17 cellular contexts compared by ENCODE assay signal in the genomic region with DNA sequence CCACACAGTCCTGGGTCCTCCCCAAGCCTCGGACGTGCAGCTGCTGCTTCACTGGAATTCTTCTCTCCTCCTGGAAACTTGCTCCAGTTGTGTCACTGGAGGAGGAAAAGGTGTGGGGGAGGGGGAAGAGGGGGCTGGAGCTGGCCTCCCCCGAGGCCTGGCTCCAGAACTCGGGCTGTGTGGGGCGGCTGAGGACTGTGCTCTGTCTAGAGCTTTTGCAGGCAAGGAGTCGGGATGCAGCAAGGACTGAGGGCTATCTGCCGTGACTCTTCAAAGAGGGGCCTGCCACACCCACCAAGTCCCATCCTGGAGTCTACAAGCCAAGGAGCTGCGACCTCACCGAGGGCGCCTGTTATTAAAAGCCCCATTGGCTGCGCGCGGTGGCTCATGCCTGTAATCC. TPM values are rescaled to one million over a fixed set of nuclear protein-coding genes. Genes with fewer than 3 reads are reported as not detected.
DNase-seq lines count a peak whose midpoint lies in the region; ATAC-seq, FAIRE-seq and TF ChIP-seq lines count a peak whose summit lies in the region.
"Had no signal": no experiment of that assay in that cellular context is flagged by ENCODE, and none has a peak within 500 bp of the region (broad histone marks: within the 10 kb centered on the region; RNA-seq: fewer than 3 reads in every experiment).

No MANE protein-coding gene starts in this region.

- no peak overlapping the region for H3K18ac ChIP-seq in H9 (ENCODE audit: insufficient read length, low read depth, low read length)

- no peak overlapping the region for H3K4me3 ChIP-seq in right atrium auricular region
- H3K4me3 ChIP-seq in kidney (ENCODE audit: low read length in 2 of 2) = no peak overlapping the region
- H3K4me3 ChIP-seq in upper lobe of right lung = no peak overlapping the region
- no peak overlapping the region for H3K4me3 ChIP-seq in HAP-1
- H3K4me3 ChIP-seq: A549, SJSA1 had no signal

- no peaks in the 10 kb centered on the region for H3K23me2 ChIP-seq in H9 (ENCODE audit: insufficient read length, low read depth, low read length, poor library complexity, severe bottlenecking)

- peaks cover 2 to 3% of the 10 kb centered on the region in 2 experiments for H3K9me3 Mint-ChIP-seq in H9

- H3K9ac ChIP-seq in H9 (ENCODE audit: extremely low read depth, insufficient read length, low read length) = no peak overlapping the region
- H3K9ac ChIP-seq in kidney (ENCODE audit: low read length in 2 of 2) = no peak overlapping the region
- H3K9ac ChIP-seq: KMS-11 had no signal

- no peak overlapping the region for H2BK20ac ChIP-seq in H9 (ENCODE audit: low read depth, low read length, poor library complexity, severe bottlenecking)

- H3K4ac ChIP-seq in H9 (ENCODE audit: low read depth, low read length) = no peak overlapping the region

- H4K8ac ChIP-seq in H9 (replicated peaks; ENCODE audit: insufficient read length, low read depth, low read length) = no peak overlapping the region

- no peaks in the 10 kb centered on the region for H3K79me2 ChIP-seq in H9 (ENCODE audit: insufficient read depth, low read length)

- DNase-seq in left ventricle myocardium superior (peak; percentile 10), right atrium auricular region (ENCODE audit: low spot score) (no peak), H9 (peak; percentile 15), kidney (peak; percentile 51), upper lobe of right lung (peak; percentile 36), NCI-H82 (lab: John Stamatoyannopoulos, UW) (no peak), HAP-1 (ENCODE audit: low spot score in 2 of 2) (no peak)
- DNase-seq: C1 segment of cervical spinal cord, DMS 273 treated with DMSO at 0.1 percent for 48 hours, NCI-H1048, NCI-H2081 treated with DMSO at 0.1 percent for 48 hours, NCI-H524 had no signal

- no peak overlapping the region for H2AK5ac ChIP-seq in H9 (ENCODE audit: insufficient read length, low read length)

- FAIRE-seq in kidney (lab: Jason Lieb, UNC) = no peak
- FAIRE-seq: A549 had no signal

- H2BK15ac ChIP-seq in H9 (ENCODE audit: low read depth, low read length) = no peak overlapping the region

- H3K36me3 Mint-ChIP-seq in H9 (ENCODE audit: insufficient read depth in 1 of 3, low read depth in 3 of 3) = no peaks in the 10 kb centered on the region

- no peak overlapping the region for H2BK5ac ChIP-seq in H9 (ENCODE audit: insufficient read length, low read length)

- no CpG with 5 or more reads among the region's 13 CpGs for WGBS in H9 (ENCODE audit: extremely low coverage, insufficient read length, low lambda C conversion rate)

- H3K23ac ChIP-seq in H9 (ENCODE audit: insufficient read length, low read depth, low read length) = no peak overlapping the region

- in situ Hi-C loops in HAP-1 (cut with MboI; ENCODE audit: low sequenced_read_pairs) = no loop called here

- H3K9me3 ChIP-seq in right atrium auricular region (peaks cover 0 to 21% of the 10 kb centered on the region in 2 donors), H9 (ENCODE audit: control insufficient read depth, low read depth, low read length) (no peaks in the 10 kb centered on the region), kidney (ENCODE audit: control insufficient read depth in 1 of 2, low read length in 2 of 2) (peaks cover 0 to 5% of the 10 kb centered on the region in 2 donors), upper lobe of right lung (peaks cover 4% of the 10 kb centered on the region), HAP-1 (no peaks in the 10 kb centered on the region)

- H3K56ac ChIP-seq in H9 (ENCODE audit: insufficient read length, low read depth, low read length) = no peak overlapping the region

- H3K14ac ChIP-seq in H9 (ENCODE audit: insufficient read depth, low read length) = no peak overlapping the region; the same call in 1 of the 2 replicates

- ATAC-seq in left ventricle myocardium superior = no peak
- ATAC-seq in upper lobe of right lung = no peak
- no peak for ATAC-seq in HG03469 (IDR thresholded peaks at IDR 0.05; ENCODE audit: unreplicated experiment)
- ATAC-seq: HCT116 had no signal

- no peak overlapping the region for H2BK12ac ChIP-seq in H9 (ENCODE audit: insufficient read length, low read depth, low read length)

- H2BK120ac ChIP-seq in H9 (ENCODE audit: low read depth, low read length, poor library complexity, severe bottlenecking) = no peak overlapping the region

- no peak overlapping the region for H4K5ac ChIP-seq in H9 (ENCODE audit: insufficient read length, low read depth, low read length)

- H3K4me1 Mint-ChIP-seq in H9 = no peaks in the 10 kb centered on the region

- intact Hi-C loops in left ventricle myocardium superior (cut with micrococcal nuclease) (no loop called here), kidney (cut with DNase I) (no loop called here), upper lobe of right lung (cut with DNase I) (no loop called here)

- no peak overlapping the region for H3T11ph ChIP-seq in H9 (ENCODE audit: low read length)

- H4K20me1 ChIP-seq in H9 (ENCODE audit: control insufficient read depth, insufficient read depth, insufficient read length) = no peaks in the 10 kb centered on the region

- H3K79me1 ChIP-seq in H9 (ENCODE audit: insufficient read depth, low read depth, low read length, poor library complexity, severe bottlenecking) = no peaks in the 10 kb centered on the region

- TF ChIP-seq CTCF in right atrium auricular region (IDR thresholded peaks at IDR 0.05) = no peak
- no peak for TF ChIP-seq CTCF in H9 (conservative IDR thresholded peaks at IDR 0.05)
- no peak for TF ChIP-seq CTCF in kidney (IDR thresholded peaks at IDR 0.05; ENCODE audit: borderline replicate concordance, extremely low read depth, insufficient read depth)
- no peak for TF ChIP-seq CTCF in upper lobe of right lung (IDR thresholded peaks at IDR 0.05)

- H4K91ac ChIP-seq in H9 (ENCODE audit: insufficient read length, low read depth, low read length) = no peak overlapping the region

- H3K4me3 Mint-ChIP-seq in H9 = no peak overlapping the region

- H3K4me1 ChIP-seq in right atrium auricular region (no peaks in the 10 kb centered on the region), H9 (ENCODE audit: insufficient read depth, low read length) (no peaks in the 10 kb centered on the region), kidney (ENCODE audit: control insufficient read depth in 1 of 2, insufficient read depth in 1 of 2, low read depth in 1 of 2, low read length in 2 of 2) (no peaks in the 10 kb centered on the region), upper lobe of right lung (no peaks in the 10 kb centered on the region), HAP-1 (no peaks in the 10 kb centered on the region)
- H3K4me1 ChIP-seq: A549, SJSA1 had no signal

- H3K27me3 Mint-ChIP-seq in H9 (ENCODE audit: low read depth) = peaks cover 30% of the 10 kb centered on the region

- H3K4me2 ChIP-seq in H9 (ENCODE audit: insufficient read depth, insufficient read length, low read length) = no peak overlapping the region
- H3K4me2 ChIP-seq: A549, KMS-11 had no signal

- H3K36me3 ChIP-seq in right atrium auricular region = no peaks in the 10 kb centered on the region
- no peaks in the 10 kb centered on the region for H3K36me3 ChIP-seq in kidney (ENCODE audit: control insufficient read depth in 1 of 2, insufficient read depth in 2 of 2, low read length in 2 of 2)
- no peaks in the 10 kb centered on the region for H3K36me3 ChIP-seq in upper lobe of right lung
- H3K36me3 ChIP-seq in HAP-1 (replicated peaks) = no peaks in the 10 kb centered on the region
- H3K36me3 ChIP-seq: SJSA1 had no signal

- no peak overlapping the region; a peak in 1 of 7 replicates for H3K27ac Mint-ChIP-seq in H9

- H2AFZ ChIP-seq in H9 (ENCODE audit: low read length) = no peak overlapping the region

- no peak overlapping the region for H3K27ac ChIP-seq in right atrium auricular region
- no peak overlapping the region for H3K27ac ChIP-seq in H9 (ENCODE audit: insufficient read length, low read depth, low read length)
- no peak overlapping the region for H3K27ac ChIP-seq in kidney (ENCODE audit: low read depth in 2 of 2, low read length in 2 of 2)
- no peak overlapping the region for H3K27ac ChIP-seq in upper lobe of right lung
- H3K27ac ChIP-seq: A549, KMS-11, SJSA1 had no signal

- H3K27me3 ChIP-seq in right atrium auricular region (no peaks in the 10 kb centered on the region), H9 (ENCODE audit: insufficient read depth, low read length) (no peaks in the 10 kb centered on the region), upper lobe of right lung (no peaks in the 10 kb centered on the region), HAP-1 (ENCODE audit: low read depth) (no peaks in the 10 kb centered on the region)
- H3K27me3 ChIP-seq: SJSA1 had no signal

RNA-seq across cellular contexts. Expression of a gene that starts 44.1 kb away (rescaled TPM):
- total RNA-seq in left ventricle myocardium superior (177 TPM), right atrium auricular region (100 to 1,000 TPM in 1 of 2 donors, 10 to 100 TPM in 1; 77.4 to 103 TPM), H9 (2021) (39.4 and 44.0 TPM in 2 replicates), kidney (124 TPM), upper lobe of right lung (24.8 TPM)
- 18.4 TPM for polyA plus RNA-seq in kidney (ENCODE audit: insufficient read depth, low read depth, low replicate concordance)

Comparison
In these comparisons a context has a peak if more than half of its experiments do, and no peak if none do; other contexts are left out.
1. DNase-seq: peak in left ventricle myocardium superior (single experiment), H9 (single experiment), kidney (single experiment) and upper lobe of right lung (single experiment); none in right atrium auricular region (single experiment), NCI-H82 (single experiment) and HAP-1 (0 of 2).